9 cellular contexts compared by ENCODE assay signal in the genomic region with DNA sequence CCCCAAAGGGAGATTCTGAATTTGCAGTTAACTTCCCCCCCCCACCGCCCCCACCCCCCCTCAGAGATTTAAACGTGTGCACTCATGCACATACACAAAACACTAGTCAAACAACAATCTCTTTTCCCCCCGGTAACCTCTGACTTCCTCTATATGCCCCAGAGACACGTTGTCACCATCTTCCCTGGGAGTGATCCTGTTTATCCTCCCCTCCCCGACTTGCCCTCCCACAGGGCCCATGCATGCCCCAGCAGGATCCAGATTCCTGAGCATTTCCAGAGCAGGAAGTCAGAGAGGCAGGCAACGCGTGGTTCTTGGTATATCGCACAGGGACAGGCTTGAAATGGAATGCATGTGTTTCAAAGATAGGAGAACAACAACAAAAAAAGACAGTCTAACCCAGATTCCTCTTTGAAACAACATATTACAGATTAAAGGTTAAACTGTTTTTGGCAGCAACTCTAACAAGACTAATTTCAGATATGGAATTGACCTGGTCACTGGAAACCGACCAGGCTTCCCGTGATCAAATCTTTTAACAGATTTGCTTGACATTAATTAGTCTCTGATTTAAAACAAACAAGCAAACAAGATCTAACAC. TPM values are rescaled to one million over a fixed set of nuclear protein-coding genes. Genes with fewer than 3 reads are reported as not detected.
DNase-seq lines count a peak whose midpoint lies in the region; ATAC-seq and TF ChIP-seq lines count a peak whose summit lies in the region.
"Had no signal": no experiment of that assay in that cellular context is flagged by ENCODE, and none has a peak within 500 bp of the region (broad histone marks: within the 10 kb centered on the region; RNA-seq: fewer than 3 reads in every experiment).

No MANE protein-coding gene starts in this region.

- no peak overlapping the region for H2AFZ ChIP-seq in GM23338

- H3K4me1 ChIP-seq in GM23338 (ENCODE audit: insufficient read depth): peaks cover 42% of the 10 kb centered on the region

- H3K4me1 Mint-ChIP-seq in GM23338: peaks cover 53% of the 10 kb centered on the region
- H3K4me1 Mint-ChIP-seq in natural killer cell: peaks cover 58 to 72% of the 10 kb centered on the region in 2 donors

- peak overlapping the region; percentile 93 for H3K4me2 ChIP-seq in GM23338

- no peaks in the 10 kb centered on the region for H3F3A ChIP-seq in GM23338 (replicated peaks; ENCODE audit: low read depth)

- H3K27me3 Mint-ChIP-seq in GM23338 (ENCODE audit: insufficient read depth, low read depth, poor library complexity) (peaks cover 13% of the 10 kb centered on the region), natural killer cell (ENCODE audit: low read depth in 2 of 2) (peaks cover 0 to 7% of the 10 kb centered on the region in 2 donors)

- no peaks in the 10 kb centered on the region for H3K27me3 ChIP-seq in GM23338 (ENCODE audit: insufficient read depth)

- no peaks in the 10 kb centered on the region; the same call in 1 of the 2 replicates for H3K36me3 ChIP-seq in GM23338 (ENCODE audit: insufficient read depth)

- peaks cover 61% of the 10 kb centered on the region for H3K79me2 ChIP-seq in GM23338 (replicated peaks; ENCODE audit: insufficient read depth)

- H3K27ac Mint-ChIP-seq in GM23338 (peak overlapping the region; percentile 91), natural killer cell (peak overlapping the region; percentile 99)

- DNase-seq in AG20443 (ENCODE audit: low spot score) (peak; percentile 72), GM23338 (ENCODE audit: low spot score) (peak; percentile 93), T1000 (lab: John Stamatoyannopoulos, UW) (peak; percentile 22), natural killer cell (no peak), GM19240 (ENCODE audit: insufficient read length, low spot score) (no peak)
- DNase-seq in effector CD4-positive, alpha-beta T cell: no peak

- peaks cover 10% of the 10 kb centered on the region for H3K9me3 Mint-ChIP-seq in GM23338
- no peaks in the 10 kb centered on the region for H3K9me3 Mint-ChIP-seq in natural killer cell

- TF ChIP-seq CTCF in GM23338 (conservative IDR thresholded peaks at IDR 0.05; ENCODE audit: low read depth in 2 of 2) (no peak), natural killer cell (IDR thresholded peaks at IDR 0.05) (no peak)

- no peaks in the 10 kb centered on the region for H3K9me2 ChIP-seq in GM23338 (ENCODE audit: insufficient read depth)

- peaks cover 27% of the 10 kb centered on the region for H4K20me1 ChIP-seq in GM23338 (replicated peaks; ENCODE audit: insufficient read depth)

- peak overlapping the region; percentile 84 for H3K4me3 ChIP-seq in GM23338

- ATAC-seq in GM23338 (peak; percentile 64), esophagus mucosa (peak; percentile 54), natural killer cell (no peak), GM18861 (IDR thresholded peaks at IDR 0.05; ENCODE audit: unreplicated experiment) (no peak)

- H3K36me3 Mint-ChIP-seq in GM23338 (ENCODE audit: low read depth) (peaks cover 33% of the 10 kb centered on the region), natural killer cell (no peaks in the 10 kb centered on the region)

- intact Hi-C loops in natural killer cell (cut with micrococcal nuclease): loop anchor here (2.0 to 10.0 kb wide), 3 partner anchors 349 to 1062 kb away; partner anchors contain the start of genes MROH8 and RPN2

- H3K4me3 Mint-ChIP-seq in GM23338 (peak overlapping the region; percentile 94), natural killer cell (peak overlapping the region; percentile 96)

- H3K27ac ChIP-seq in GM23338 (ENCODE audit: low read depth): peak overlapping the region; percentile 99

TF ChIP-seq in GM23338, 12 proteins besides CTCF, POLR2A, EP300 and RAD21:
- TF ChIP-seq ETS1 (IDR thresholded peaks at IDR 0.05) (peak; percentile 72), NANOG (IDR thresholded peaks at IDR 0.05; ENCODE audit: borderline replicate concordance) (peak; percentile 63; the same call in 1 of the 2 replicates), POLR2AphosphoS5 (IDR thresholded peaks at IDR 0.05; ENCODE audit: low read depth) (peak; percentile 67), ZNF114 (CRISPR knock-in tag; IDR thresholded peaks at IDR 0.05) (no peak)

RNA-seq across cellular contexts. Expression of gene BLCAP, which starts 1.3 kb away (rescaled TPM):
- 63.5 and 64.8 TPM in 2 replicates for total RNA-seq in GM23338 (2014; rRNA removed; shearing (Covaris generic))
- 58.9 and 62.2 TPM in 2 replicates for polyA plus RNA-seq in GM23338 (2016; fragmentation: Nextera tagmentation; extraction: Ambion mirVana)
- total RNA-seq in esophagus mucosa (66.1 TPM), natural killer cell (10 to 100 TPM; 60.4 to 80.1 (median 77.9) TPM)

RNA-seq across cellular contexts. Expression of gene NNAT, which starts 5.3 kb away (rescaled TPM):
- total RNA-seq in GM23338 (2014; rRNA removed; shearing (Covaris generic)): 1.6 and 4.3 TPM in 2 replicates
- polyA plus RNA-seq in GM23338 (2016; fragmentation: Nextera tagmentation; extraction: Ambion mirVana): 2.8 and 4.9 TPM in 2 replicates
- total RNA-seq in esophagus mucosa (0.28 TPM), natural killer cell (not detected)
- total RNA-seq: NCI-H460 had no signal

Comparison
In these comparisons a context has a peak if more than half of its experiments do, and no peak if none do; other contexts are left out.
1. DNase-seq: peak in AG20443 (single experiment), GM23338 (single experiment) and T1000 (single experiment); none in natural killer cell (single experiment), effector CD4-positive, alpha-beta T cell (single experiment) and GM19240 (single experiment).
2. ATAC-seq: peak in GM23338 (single experiment) and esophagus mucosa (single experiment); none in natural killer cell (0 of 3) and GM18861 (single experiment).